20 cellular contexts compared by ENCODE assay signal in genomic region chr13:18943721-18944391, GRCh38.
DNase-seq lines count a peak whose midpoint lies in the region; ATAC-seq lines count a peak whose summit lies in the region.
"Had no signal": no experiment of that assay in that cellular context is flagged by ENCODE, and none has a peak within 500 bp of the region (broad histone marks: within the 10 kb centered on the region; RNA-seq: fewer than 3 reads in every experiment).

No MANE protein-coding gene starts in this region.

- peak; percentile 8 for ATAC-seq in stimulated activated naive CD8-positive, alpha-beta T cell treated with anti-CD3 and anti-CD28 coated beads, Interleukin-15, amount 100 ng/mL, for 72 hours
- no peak for ATAC-seq in stimulated activated naive CD8-positive, alpha-beta T cell treated with anti-CD3 and anti-CD28 coated beads, Interleukin-15, Interleukin-2, amounts not matched to agents 100 U/mL and 50 U/mL, for 24 hours
- ATAC-seq in left lobe of liver, result no peak
- no peak for ATAC-seq in sciatic nerve
- no peak for ATAC-seq in GM21737 (IDR thresholded peaks at IDR 0.05; ENCODE audit: unreplicated experiment)
- no peak for ATAC-seq in GM18909 (IDR thresholded peaks at IDR 0.05; ENCODE audit: poor library complexity, unreplicated experiment)
- ATAC-seq: Panc1, SK-N-SH treated with all-trans-retinoic acid at 6 μM for 48 hours had no signal

- H3K27ac Mint-ChIP-seq in stimulated activated naive CD8-positive, alpha-beta T cell treated with anti-CD3 and anti-CD28 coated beads, Interleukin-15, amount 100 ng/mL, for 72 hours, result no peak overlapping the region
- H3K27ac Mint-ChIP-seq: CD4-positive, CD25-positive, alpha-beta regulatory T cell had no signal

- no peaks in the 10 kb centered on the region for H3K27me3 Mint-ChIP-seq in stimulated activated naive CD8-positive, alpha-beta T cell treated with anti-CD3 and anti-CD28 coated beads, Interleukin-15, amount 100 ng/mL, for 72 hours
- H3K27me3 Mint-ChIP-seq: CD4-positive, CD25-positive, alpha-beta regulatory T cell had no signal

- no peak overlapping the region for H3K4me3 Mint-ChIP-seq in stimulated activated naive CD8-positive, alpha-beta T cell treated with anti-CD3 and anti-CD28 coated beads, Interleukin-15, amount 100 ng/mL, for 72 hours
- H3K4me3 Mint-ChIP-seq: CD4-positive, CD25-positive, alpha-beta regulatory T cell had no signal

- intact Hi-C loops in sciatic nerve (cut with DNase I), result no loop called here

- DNase-seq in stimulated activated naive CD8-positive, alpha-beta T cell treated with anti-CD3 and anti-CD28 coated beads, Interleukin-15, amount 100 ng/mL, for 72 hours, result no peak
- no peak for DNase-seq in stimulated activated naive CD8-positive, alpha-beta T cell treated with anti-CD3 and anti-CD28 coated beads, Interleukin-15, Interleukin-2, amounts not matched to agents 100 U/mL and 50 U/mL, for 24 hours
- peak; percentile 37 for DNase-seq in left lobe of liver (ENCODE audit: low spot score)
- peak; percentile 53 for DNase-seq in sciatic nerve (ENCODE audit: low spot score)
- DNase-seq in inferior parietal cortex (ENCODE audit: extremely low spot score), result no peak
- DNase-seq: BE2C; CD4-positive, CD25-positive, alpha-beta regulatory T cell; COR-L47; DMS 273 treated with DMSO at 0.1 percent for 48 hours; DND-41; GM23248; KBM-7; NCI-H1092; NCI-H1436 treated with DMSO at 0.1 percent for 48 hours; NCI-H1930; NCI-H774 had no signal

- H3K9me3 Mint-ChIP-seq in stimulated activated naive CD8-positive, alpha-beta T cell treated with anti-CD3 and anti-CD28 coated beads, Interleukin-15, amount 100 ng/mL, for 72 hours, result no peaks in the 10 kb centered on the region

- no peaks in the 10 kb centered on the region for H3K4me1 Mint-ChIP-seq in stimulated activated naive CD8-positive, alpha-beta T cell treated with anti-CD3 and anti-CD28 coated beads, Interleukin-15, amount 100 ng/mL, for 72 hours
- H3K4me1 Mint-ChIP-seq: CD4-positive, CD25-positive, alpha-beta regulatory T cell had no signal

Comparison
In these comparisons a context has a peak if more than half of its experiments do, and no peak if none do; other contexts are left out.
1. DNase-seq: peak in left lobe of liver (single experiment) and sciatic nerve (single experiment); none in stimulated activated naive CD8-positive, alpha-beta T cell treated with anti-CD3 and anti-CD28 coated beads, Interleukin-15, amount 100 ng/mL, for 72 hours (0 of 2), stimulated activated naive CD8-positive, alpha-beta T cell treated with anti-CD3 and anti-CD28 coated beads, Interleukin-15, Interleukin-2, amounts not matched to agents 100 U/mL and 50 U/mL, for 24 hours (single experiment) and inferior parietal cortex (single experiment).